Comparison of ENCODE assay signal across 3 cellular contexts in the genomic region with DNA sequence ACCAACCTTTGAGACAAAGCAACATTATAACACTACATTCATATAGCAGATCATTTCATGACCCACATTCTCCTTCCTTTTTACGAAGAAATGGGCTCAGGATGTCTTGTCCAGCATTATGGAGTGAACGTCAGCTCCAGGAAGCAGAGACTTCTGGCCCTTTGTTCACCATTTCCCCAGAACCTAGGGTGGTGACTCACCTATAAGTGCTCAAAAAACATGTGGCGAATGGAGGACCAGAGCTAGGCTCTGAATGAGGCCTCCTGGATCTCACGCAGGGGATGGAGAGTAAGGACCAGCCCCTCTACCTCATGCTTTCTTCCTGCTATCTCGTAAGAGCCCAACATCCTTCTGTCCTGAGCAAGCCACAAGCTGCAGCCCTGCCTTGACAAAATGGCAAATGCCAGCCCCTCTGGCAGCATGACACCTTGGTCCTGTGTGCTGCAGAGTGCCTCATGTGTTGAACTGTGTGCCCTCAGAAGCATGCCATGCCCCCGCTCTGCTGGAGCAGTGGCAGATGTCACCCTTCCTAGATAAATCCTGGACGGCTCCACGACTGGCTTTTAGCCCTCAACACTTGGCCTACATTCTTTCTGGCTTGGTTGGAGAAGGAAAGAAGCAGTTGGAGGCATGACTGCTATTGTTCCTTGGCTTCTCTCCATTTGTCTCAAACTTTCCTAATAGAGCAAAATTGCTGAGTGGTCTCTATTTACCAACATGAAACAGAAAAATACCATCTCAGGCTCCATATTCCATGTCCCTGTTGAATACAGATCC.
TF ChIP-seq lines count a peak whose summit lies in the region.

No MANE protein-coding gene starts in this region.

TF ChIP-seq in SK-N-SH, 30 proteins besides CTCF, POLR2A, EP300 and RAD21 (continued from another document):
- TF ChIP-seq NRF1 (IDR thresholded peaks at IDR 0.05; ENCODE audit: low read depth, low read length) (no peak), NFIC (IDR thresholded peaks at IDR 0.05; ENCODE audit: borderline replicate concordance) (no peak), GABPA (IDR thresholded peaks at IDR 0.05; ENCODE audit: low read depth) (no peak), FOXM1 (IDR thresholded peaks at IDR 0.05; ENCODE audit: low read depth) (no peak)
- TF ChIP-seq, protein P1, sequence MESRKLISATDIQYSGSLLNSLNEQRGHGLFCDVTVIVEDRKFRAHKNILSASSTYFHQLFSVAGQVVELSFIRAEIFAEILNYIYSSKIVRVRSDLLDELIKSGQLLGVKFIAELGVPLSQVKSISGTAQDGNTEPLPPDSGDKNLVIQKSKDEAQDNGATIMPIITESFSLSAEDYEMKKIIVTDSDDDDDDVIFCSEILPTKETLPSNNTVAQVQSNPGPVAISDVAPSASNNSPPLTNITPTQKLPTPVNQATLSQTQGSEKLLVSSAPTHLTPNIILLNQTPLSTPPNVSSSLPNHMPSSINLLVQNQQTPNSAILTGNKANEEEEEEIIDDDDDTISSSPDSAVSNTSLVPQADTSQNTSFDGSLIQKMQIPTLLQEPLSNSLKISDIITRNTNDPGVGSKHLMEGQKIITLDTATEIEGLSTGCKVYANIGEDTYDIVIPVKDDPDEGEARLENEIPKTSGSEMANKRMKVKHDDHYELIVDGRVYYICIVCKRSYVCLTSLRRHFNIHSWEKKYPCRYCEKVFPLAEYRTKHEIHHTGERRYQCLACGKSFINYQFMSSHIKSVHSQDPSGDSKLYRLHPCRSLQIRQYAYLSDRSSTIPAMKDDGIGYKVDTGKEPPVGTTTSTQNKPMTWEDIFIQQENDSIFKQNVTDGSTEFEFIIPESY (IDR thresholded peaks at IDR 0.05; ENCODE audit: borderline replicate concordance, low read depth): no peak

TF ChIP-seq in SK-N-SH treated with all-trans-retinoic acid at 6 μM for 48 hours, 23 proteins besides CTCF, POLR2A, EP300 and RAD21 (continued from another document):
- TF ChIP-seq, protein P2, sequence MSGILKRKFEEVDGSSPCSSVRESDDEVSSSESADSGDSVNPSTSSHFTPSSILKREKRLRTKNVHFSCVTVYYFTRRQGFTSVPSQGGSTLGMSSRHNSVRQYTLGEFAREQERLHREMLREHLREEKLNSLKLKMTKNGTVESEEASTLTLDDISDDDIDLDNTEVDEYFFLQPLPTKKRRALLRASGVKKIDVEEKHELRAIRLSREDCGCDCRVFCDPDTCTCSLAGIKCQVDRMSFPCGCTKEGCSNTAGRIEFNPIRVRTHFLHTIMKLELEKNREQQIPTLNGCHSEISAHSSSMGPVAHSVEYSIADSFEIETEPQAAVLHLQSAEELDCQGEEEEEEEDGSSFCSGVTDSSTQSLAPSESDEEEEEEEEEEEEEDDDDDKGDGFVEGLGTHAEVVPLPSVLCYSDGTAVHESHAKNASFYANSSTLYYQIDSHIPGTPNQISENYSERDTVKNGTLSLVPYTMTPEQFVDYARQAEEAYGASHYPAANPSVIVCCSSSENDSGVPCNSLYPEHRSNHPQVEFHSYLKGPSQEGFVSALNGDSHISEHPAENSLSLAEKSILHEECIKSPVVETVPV (CRISPR knock-in tag; IDR thresholded peaks at IDR 0.05): no peak
- TF ChIP-seq ESRRG (CRISPR knock-in tag; IDR thresholded peaks at IDR 0.05): no peak
- TF ChIP-seq OSR1 (CRISPR knock-in tag; IDR thresholded peaks at IDR 0.05): no peak
- no peak for TF ChIP-seq ZFP30 (CRISPR knock-in tag; IDR thresholded peaks at IDR 0.05)
- TF ChIP-seq SNAI2 (CRISPR knock-in tag; IDR thresholded peaks at IDR 0.05): no peak

TF ChIP-seq in liver, 16 proteins besides CTCF, POLR2A, EP300 and RAD21 (continued from another document):
- TF ChIP-seq, protein P3, sequence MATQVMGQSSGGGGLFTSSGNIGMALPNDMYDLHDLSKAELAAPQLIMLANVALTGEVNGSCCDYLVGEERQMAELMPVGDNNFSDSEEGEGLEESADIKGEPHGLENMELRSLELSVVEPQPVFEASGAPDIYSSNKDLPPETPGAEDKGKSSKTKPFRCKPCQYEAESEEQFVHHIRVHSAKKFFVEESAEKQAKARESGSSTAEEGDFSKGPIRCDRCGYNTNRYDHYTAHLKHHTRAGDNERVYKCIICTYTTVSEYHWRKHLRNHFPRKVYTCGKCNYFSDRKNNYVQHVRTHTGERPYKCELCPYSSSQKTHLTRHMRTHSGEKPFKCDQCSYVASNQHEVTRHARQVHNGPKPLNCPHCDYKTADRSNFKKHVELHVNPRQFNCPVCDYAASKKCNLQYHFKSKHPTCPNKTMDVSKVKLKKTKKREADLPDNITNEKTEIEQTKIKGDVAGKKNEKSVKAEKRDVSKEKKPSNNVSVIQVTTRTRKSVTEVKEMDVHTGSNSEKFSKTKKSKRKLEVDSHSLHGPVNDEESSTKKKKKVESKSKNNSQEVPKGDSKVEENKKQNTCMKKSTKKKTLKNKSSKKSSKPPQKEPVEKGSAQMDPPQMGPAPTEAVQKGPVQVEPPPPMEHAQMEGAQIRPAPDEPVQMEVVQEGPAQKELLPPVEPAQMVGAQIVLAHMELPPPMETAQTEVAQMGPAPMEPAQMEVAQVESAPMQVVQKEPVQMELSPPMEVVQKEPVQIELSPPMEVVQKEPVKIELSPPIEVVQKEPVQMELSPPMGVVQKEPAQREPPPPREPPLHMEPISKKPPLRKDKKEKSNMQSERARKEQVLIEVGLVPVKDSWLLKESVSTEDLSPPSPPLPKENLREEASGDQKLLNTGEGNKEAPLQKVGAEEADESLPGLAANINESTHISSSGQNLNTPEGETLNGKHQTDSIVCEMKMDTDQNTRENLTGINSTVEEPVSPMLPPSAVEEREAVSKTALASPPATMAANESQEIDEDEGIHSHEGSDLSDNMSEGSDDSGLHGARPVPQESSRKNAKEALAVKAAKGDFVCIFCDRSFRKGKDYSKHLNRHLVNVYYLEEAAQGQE (IDR thresholded peaks at IDR 0.05): no peak
